20 cellular contexts compared by ENCODE assay signal in the genomic region with DNA sequence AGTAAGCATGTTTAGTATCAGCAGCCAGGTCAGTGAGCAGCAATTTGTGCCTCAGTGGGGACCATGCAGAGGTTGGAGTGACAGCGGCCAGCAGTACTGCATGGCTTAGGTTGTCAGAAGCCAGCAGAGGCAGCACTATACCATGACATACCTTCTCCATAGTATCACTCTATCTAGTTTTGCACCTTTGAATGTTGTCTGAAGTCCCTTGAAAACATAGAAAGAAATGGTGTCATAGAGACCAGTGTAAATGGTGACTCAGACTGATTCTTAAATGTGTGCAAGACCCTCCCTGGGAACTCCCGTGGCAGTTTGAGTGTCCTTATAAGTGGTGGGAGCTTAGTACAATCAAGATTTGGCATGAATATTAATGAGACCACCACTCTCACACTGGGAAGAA.
DNase-seq lines count a peak whose midpoint lies in the region; ATAC-seq, FAIRE-seq and TF ChIP-seq lines count a peak whose summit lies in the region.
"Had no signal": no experiment of that assay in that cellular context is flagged by ENCODE, and none has a peak within 500 bp of the region (broad histone marks: within the 10 kb centered on the region; RNA-seq: fewer than 3 reads in every experiment).

No MANE protein-coding gene starts in this region.

- no peaks in the 10 kb centered on the region for H3K9me1 ChIP-seq in K562 (ENCODE audit: control insufficient read depth, insufficient read depth, low read length)

- WGBS in K562 (ENCODE audit: insufficient coverage, low coverage, missing lambda C conversion rate), result 0% methylated on average over 2 of the region's 2 CpGs
- no CpG with 5 or more reads among the region's 2 CpGs for WGBS in trophoblast cell (ENCODE audit: extremely low coverage, insufficient coverage, insufficient read length)
- WGBS in esophagus muscularis mucosa, result 90% methylated on average over 2 of the region's 2 CpGs
- WGBS in endodermal cell (ENCODE audit: insufficient coverage in 1 of 2, insufficient read length in 1 of 2), 2 experiments, result 86% methylated on average over 2 of the region's 2 CpGs; no CpG with 5 or more reads in 1 of the 2 experiments

- CTCF ChIA-PET in activated CD4-positive, alpha-beta T cell treated with anti-CD3 and anti-CD28 coated beads for 36 hours (lab: Charles Lee), result interaction anchor here (0.7 kb wide), 1 partner anchor 85 kb away, joined by 4 read pairs; no protein-coding TSS in a partner anchor
- CTCF ChIA-PET in activated CD4-positive, alpha-beta T cell treated with anti-CD3 and anti-CD28 coated beads, Interleukin-2, amount 10 ng/mL, durations not matched to agents 7 days and 5 days (lab: Charles Lee), result no interaction called here
- CTCF ChIA-PET in K562 (lab: Yijun Ruan, JAX; ENCODE audit: low intra/inter-chr PET ratio), result interaction anchor here (0.7 kb wide), 1 partner anchor 13 kb away, joined by 3 read pairs; no protein-coding TSS in a partner anchor

- H3K27me3 Mint-ChIP-seq in activated CD4-positive, alpha-beta T cell treated with anti-CD3 and anti-CD28 coated beads for 36 hours, result peaks cover 4% of the 10 kb centered on the region
- peaks cover 39% of the 10 kb centered on the region for H3K27me3 Mint-ChIP-seq in activated CD4-positive, alpha-beta T cell treated with anti-CD3 and anti-CD28 coated beads, Interleukin-2, amount 10 ng/mL, durations not matched to agents 7 days and 5 days
- peaks cover 2% of the 10 kb centered on the region for H3K27me3 Mint-ChIP-seq in endodermal cell (ENCODE audit: insufficient read depth)

- peak overlapping the region; percentile 32 for H4K91ac ChIP-seq in trophoblast cell (ENCODE audit: low read depth, low read length)

- no peaks in the 10 kb centered on the region for H3K4me1 Mint-ChIP-seq in activated CD4-positive, alpha-beta T cell treated with anti-CD3 and anti-CD28 coated beads for 36 hours
- H3K4me1 Mint-ChIP-seq in activated CD4-positive, alpha-beta T cell treated with anti-CD3 and anti-CD28 coated beads, Interleukin-2, amount 10 ng/mL, durations not matched to agents 7 days and 5 days, result no peaks in the 10 kb centered on the region
- H3K4me1 Mint-ChIP-seq in endodermal cell, result peaks cover 5% of the 10 kb centered on the region

- intact Hi-C loops in activated CD4-positive, alpha-beta T cell treated with anti-CD3 and anti-CD28 coated beads for 36 hours (cut with DNase I, micrococcal nuclease), result no loop called here
- intact Hi-C loops in K562 (cut with micrococcal nuclease) (loop anchor here (10.0 kb wide), 1 partner anchor 880 kb away; no protein-coding TSS in a partner anchor), esophagus muscularis mucosa (cut with DNase I) (loop anchor here (5.0 kb wide), 1 partner anchor 523 kb away; no protein-coding TSS in a partner anchor)

- POLR2A ChIA-PET in activated CD4-positive, alpha-beta T cell treated with anti-CD3 and anti-CD28 coated beads for 36 hours (lab: Charles Lee), result no interaction called here
- POLR2A ChIA-PET in activated CD4-positive, alpha-beta T cell treated with anti-CD3 and anti-CD28 coated beads, Interleukin-2, amount 10 ng/mL, durations not matched to agents 7 days and 5 days (lab: Charles Lee), result no interaction called here
- POLR2A ChIA-PET in K562 (lab: Yijun Ruan, JAX), result no interaction called here

- no peak for TF ChIP-seq EP300 in K562 (IDR thresholded peaks at IDR 0.05; ENCODE audit: low read length)
- TF ChIP-seq EP300 in esophagus muscularis mucosa (IDR thresholded peaks at IDR 0.05), result no peak

- in situ Hi-C loops in K562 (cut with MboI), result loop anchor here (25.0 kb wide), 1 partner anchor 868 kb away; no protein-coding TSS in a partner anchor

- H3K9me3 ChIP-seq in K562 (replicated peaks; ENCODE audit: control insufficient read depth, insufficient read depth, low read depth, low read length) (no peaks in the 10 kb centered on the region), trophoblast cell (ENCODE audit: insufficient read depth, low read depth, low read length) (no peaks in the 10 kb centered on the region), esophagus muscularis mucosa (no peaks in the 10 kb centered on the region), endodermal cell (ENCODE audit: control insufficient read depth, low read length) (peaks cover 3% of the 10 kb centered on the region)
- H3K9me3 ChIP-seq: A549, Caco-2 had no signal

- H3K4me2 ChIP-seq in K562 (ENCODE audit: insufficient read depth, low read length) (no peak overlapping the region), trophoblast cell (ENCODE audit: low read length) (no peak overlapping the region)
- H3K4me2 ChIP-seq: A549 had no signal

- no peaks in the 10 kb centered on the region for H4K20me1 ChIP-seq in K562 (replicated peaks; ENCODE audit: control insufficient read depth, insufficient read depth, low read length)

- no peak overlapping the region for H3K18ac ChIP-seq in trophoblast cell (ENCODE audit: low read length)

- TF ChIP-seq CTCF in K562 (IDR thresholded peaks at IDR 0.05 in 2 of 3, conservative IDR thresholded peaks at IDR 0.05 in 1 of 3; ENCODE audit: insufficient read depth in 2 of 3, low read depth in 1 of 3, low read length in 3 of 3) (no peak), esophagus muscularis mucosa (IDR thresholded peaks at IDR 0.05) (no peak), endodermal cell (conservative IDR thresholded peaks at IDR 0.05) (no peak)

- H3K27me3 ChIP-seq in K562 (ENCODE audit: control insufficient read depth in 2 of 2, insufficient read depth in 2 of 2, low read length in 2 of 2) (peaks cover 9 to 19% of the 10 kb centered on the region in 2 experiments; a peak in 3 of 5 replicates), trophoblast cell (ENCODE audit: insufficient read depth, low read length) (no peaks in the 10 kb centered on the region), esophagus muscularis mucosa (no peaks in the 10 kb centered on the region), endodermal cell (ENCODE audit: control insufficient read depth, insufficient read depth, low read length, poor library complexity, severe bottlenecking) (no peaks in the 10 kb centered on the region)

- H2BK12ac ChIP-seq in trophoblast cell (ENCODE audit: low read length), result peak overlapping the region; percentile 81

- H3K4me3 ChIP-seq in K562 (no peak overlapping the region), trophoblast cell (ENCODE audit: low read depth, low read length) (no peak overlapping the region), esophagus muscularis mucosa (no peak overlapping the region), endodermal cell (ENCODE audit: low read length) (no peak overlapping the region)
- H3K4me3 ChIP-seq: A549, GM23248 had no signal

- H3K36me3 Mint-ChIP-seq in activated CD4-positive, alpha-beta T cell treated with anti-CD3 and anti-CD28 coated beads for 36 hours (ENCODE audit: low read depth), result no peaks in the 10 kb centered on the region
- no peaks in the 10 kb centered on the region for H3K36me3 Mint-ChIP-seq in activated CD4-positive, alpha-beta T cell treated with anti-CD3 and anti-CD28 coated beads, Interleukin-2, amount 10 ng/mL, durations not matched to agents 7 days and 5 days (ENCODE audit: low read depth)
- no peaks in the 10 kb centered on the region for H3K36me3 Mint-ChIP-seq in endodermal cell (ENCODE audit: low read depth)

- no TSS peak for BruUV-seq in K562 (replicated peaks; lab: Mats Ljungman, UMichigan)

- no peak for DNase-seq in activated CD4-positive, alpha-beta T cell treated with anti-CD3 and anti-CD28 coated beads for 36 hours
- no peak for DNase-seq in activated CD4-positive, alpha-beta T cell treated with anti-CD3 and anti-CD28 coated beads, Interleukin-2, amount 10 ng/mL, durations not matched to agents 7 days and 5 days
- DNase-seq in GM18507 (ENCODE audit: extremely low spot score, insufficient read length, low read depth) (no peak), K562 (ENCODE audit: extremely low read depth in 1 of 4, low spot score in 3 of 4) (no peak), trophoblast cell (no peak), esophagus muscularis mucosa (ENCODE audit: extremely low spot score) (no peak), endodermal cell (no peak)
- DNase-seq: AML-193; Caco-2; CD4-positive, alpha-beta T cell; DMS79; GDM1; GM23248; HCEC 1CT had no signal

- peak; percentile 23 for ATAC-seq in activated CD4-positive, alpha-beta T cell treated with anti-CD3 and anti-CD28 coated beads for 36 hours
- ATAC-seq in K562, result peak; percentile 41; the same call in 1 of the 3 replicates
- ATAC-seq: A549 had no signal

- H3K27ac ChIP-seq in K562 (ENCODE audit: extremely low read depth, low read depth, low read length) (no peak overlapping the region), trophoblast cell (ENCODE audit: low read depth, low read length) (no peak overlapping the region), esophagus muscularis mucosa (replicated peaks in 1 of 4) (no peak overlapping the region), endodermal cell (ENCODE audit: low read depth, low read length) (no peak overlapping the region)
- H3K27ac ChIP-seq: 22Rv1, A549, C4-2B, GM23248, HL-60 had no signal

- no peak overlapping the region for H3K23ac ChIP-seq in trophoblast cell (ENCODE audit: low read length)

- H3K9ac ChIP-seq in K562 (ENCODE audit: insufficient read depth in 1 of 2, low read depth in 2 of 2, low read length in 2 of 2) (no peak overlapping the region), trophoblast cell (ENCODE audit: low read length) (no peak overlapping the region), endodermal cell (ENCODE audit: extremely low read depth, low read length, poor library complexity, severe bottlenecking) (no peak overlapping the region)
- H3K9ac ChIP-seq: GM23248 had no signal

- no peak overlapping the region for H2AFZ ChIP-seq in K562 (ENCODE audit: low read depth, low read length)
- H2AFZ ChIP-seq in trophoblast cell (ENCODE audit: insufficient read depth, low read length, poor library complexity), result no peak overlapping the region
- H2AFZ ChIP-seq: GM23248 had no signal

- FAIRE-seq in GM18507 (lab: Jason Lieb, UNC) (peak; percentile 9), K562 (lab: Jason Lieb, UNC) (no peak)
- FAIRE-seq: A549, D721Med, H54 had no signal

- TF ChIP-seq POLR2A in K562 (conservative IDR thresholded peaks at IDR 0.05) (no peak), esophagus muscularis mucosa (IDR thresholded peaks at IDR 0.05; ENCODE audit: low read depth) (no peak)

- H3K79me2 ChIP-seq in K562 (ENCODE audit: control insufficient read depth, insufficient read depth, low read length) (no peaks in the 10 kb centered on the region), trophoblast cell (ENCODE audit: control insufficient read depth, insufficient read depth, low read length, poor library complexity) (no peaks in the 10 kb centered on the region)

- peak overlapping the region; percentile 52 for H2BK120ac ChIP-seq in trophoblast cell (ENCODE audit: insufficient read depth, low read length, poor library complexity)

- no peaks in the 10 kb centered on the region for H3K4me1 ChIP-seq in K562 (replicated peaks in 1 of 2; ENCODE audit: control insufficient read depth in 2 of 2, insufficient read depth in 2 of 2, low read length in 2 of 2)
- H3K4me1 ChIP-seq in trophoblast cell (ENCODE audit: control insufficient read depth in 1 of 2, insufficient read depth in 2 of 2, low read length in 2 of 2), result peaks cover 10 to 14% of the 10 kb centered on the region in 2 experiments
- no peaks in the 10 kb centered on the region for H3K4me1 ChIP-seq in esophagus muscularis mucosa
- H3K4me1 ChIP-seq in endodermal cell (ENCODE audit: control insufficient read depth, insufficient read depth, low read length), result no peaks in the 10 kb centered on the region
- H3K4me1 ChIP-seq: A549 had no signal

- no peak overlapping the region for H3K4me3 Mint-ChIP-seq in activated CD4-positive, alpha-beta T cell treated with anti-CD3 and anti-CD28 coated beads for 36 hours
- H3K4me3 Mint-ChIP-seq in activated CD4-positive, alpha-beta T cell treated with anti-CD3 and anti-CD28 coated beads, Interleukin-2, amount 10 ng/mL, durations not matched to agents 7 days and 5 days, result no peak overlapping the region
- no peak overlapping the region for H3K4me3 Mint-ChIP-seq in endodermal cell
- H3K4me3 Mint-ChIP-seq: CD4-positive, alpha-beta T cell had no signal

- H3K27ac Mint-ChIP-seq in activated CD4-positive, alpha-beta T cell treated with anti-CD3 and anti-CD28 coated beads for 36 hours, result no peak overlapping the region
- H3K27ac Mint-ChIP-seq in activated CD4-positive, alpha-beta T cell treated with anti-CD3 and anti-CD28 coated beads, Interleukin-2, amount 10 ng/mL, durations not matched to agents 7 days and 5 days, result no peak overlapping the region
- H3K27ac Mint-ChIP-seq in endodermal cell, result no peak overlapping the region
- H3K27ac Mint-ChIP-seq: CD4-positive, alpha-beta T cell had no signal

- no peak overlapping the region for H3K14ac ChIP-seq in trophoblast cell (ENCODE audit: low read length)

- H2BK5ac ChIP-seq in trophoblast cell (ENCODE audit: low read depth, low read length, poor library complexity), result no peak overlapping the region

- peak overlapping the region; percentile 7 for H4K8ac ChIP-seq in trophoblast cell (ENCODE audit: low read depth, low read length)

- no peak overlapping the region for H4K12ac ChIP-seq in trophoblast cell (ENCODE audit: low read depth, low read length)

- H3K4ac ChIP-seq in trophoblast cell (ENCODE audit: low read depth, low read length), result no peak overlapping the region

- no peak for TF ChIP-seq RAD21 in K562 (CRISPR knock-in tag; conservative IDR thresholded peaks at IDR 0.05 in 1 of 2, IDR thresholded peaks at IDR 0.05 in 1 of 2)

- no peak overlapping the region for H2AK5ac ChIP-seq in trophoblast cell (ENCODE audit: low read length)

- no peaks in the 10 kb centered on the region for H3K36me3 ChIP-seq in K562 (ENCODE audit: control insufficient read depth, insufficient read depth, low read length)
- H3K36me3 ChIP-seq in trophoblast cell (ENCODE audit: control insufficient read depth in 1 of 2, insufficient read depth in 2 of 2, low read length in 2 of 2), result no peaks in the 10 kb centered on the region
- no peaks in the 10 kb centered on the region for H3K36me3 ChIP-seq in esophagus muscularis mucosa
- no peaks in the 10 kb centered on the region for H3K36me3 ChIP-seq in endodermal cell (ENCODE audit: control insufficient read depth, insufficient read depth, low read length)

- H3K79me1 ChIP-seq in trophoblast cell (ENCODE audit: low read length), result peaks cover 22% of the 10 kb centered on the region

- H3K9me3 Mint-ChIP-seq in activated CD4-positive, alpha-beta T cell treated with anti-CD3 and anti-CD28 coated beads for 36 hours (ENCODE audit: low read depth), result no peaks in the 10 kb centered on the region
- H3K9me3 Mint-ChIP-seq in activated CD4-positive, alpha-beta T cell treated with anti-CD3 and anti-CD28 coated beads, Interleukin-2, amount 10 ng/mL, durations not matched to agents 7 days and 5 days, result no peaks in the 10 kb centered on the region
- no peaks in the 10 kb centered on the region for H3K9me3 Mint-ChIP-seq in endodermal cell
- H3K9me3 Mint-ChIP-seq: CD4-positive, alpha-beta T cell had no signal

Comparison
In these comparisons a context has a peak if more than half of its experiments do, and no peak if none do; other contexts are left out.
1. intact Hi-C loops: an anchor here in K562 (10.0 kb wide) and esophagus muscularis mucosa (5.0 kb wide); none called in activated CD4-positive, alpha-beta T cell treated with anti-CD3 and anti-CD28 coated beads for 36 hours.